Comparison of ENCODE assay signal across 11 cellular contexts in genomic region chr22:40401532-40401931, GRCh38. TPM values are rescaled to one million over a fixed set of nuclear protein-coding genes. Genes with fewer than 3 reads are reported as not detected.
DNase-seq lines count a peak whose midpoint lies in the region; ATAC-seq and TF ChIP-seq lines count a peak whose summit lies in the region.
"Had no signal": no experiment of that assay in that cellular context is flagged by ENCODE, and none has a peak within 500 bp of the region (broad histone marks: within the 10 kb centered on the region; RNA-seq: fewer than 3 reads in every experiment).

No MANE protein-coding gene starts in this region.

- no peaks in the 10 kb centered on the region for H3K27me3 ChIP-seq in effector memory CD4-positive, alpha-beta T cell (replicated peaks; ENCODE audit: control insufficient read depth, insufficient read depth, low read length, poor library complexity, severe bottlenecking)
- no peaks in the 10 kb centered on the region for H3K27me3 ChIP-seq in sigmoid colon

- no peak for ATAC-seq in HG03135 (IDR thresholded peaks at IDR 0.05; ENCODE audit: unreplicated experiment)

- peak overlapping the region; percentile 20 for H3K4me3 ChIP-seq in Jurkat, Clone E6-1 (ENCODE audit: low read length)
- H3K4me3 ChIP-seq in effector memory CD4-positive, alpha-beta T cell (ENCODE audit: insufficient read depth, low read depth, low read length, poor library complexity, severe bottlenecking): peak overlapping the region; percentile 14
- no peak overlapping the region for H3K4me3 ChIP-seq in sigmoid colon
- H3K4me3 ChIP-seq: prostate gland had no signal

- peak overlapping the region; percentile 50 for H3K27ac ChIP-seq in effector memory CD4-positive, alpha-beta T cell (ENCODE audit: insufficient read depth, low read length, poor library complexity, severe bottlenecking)
- no peak overlapping the region for H3K27ac ChIP-seq in sigmoid colon
- H3K27ac ChIP-seq: prostate gland had no signal

- 73 to 91% methylated on average over 4 of the region's 4 CpGs for WGBS in sigmoid colon, 2 donors

- peaks cover 49% of the 10 kb centered on the region for H3K4me1 ChIP-seq in effector memory CD4-positive, alpha-beta T cell (ENCODE audit: control insufficient read depth, insufficient read depth, low read length, poor library complexity, severe bottlenecking)
- no peaks in the 10 kb centered on the region for H3K4me1 ChIP-seq in sigmoid colon

- TF ChIP-seq POLR2A in sigmoid colon (IDR thresholded peaks at IDR 0.05): no peak

- intact Hi-C loops in sigmoid colon (cut with DNase I): no loop called here

- peaks cover 25% of the 10 kb centered on the region for H3K36me3 ChIP-seq in effector memory CD4-positive, alpha-beta T cell (ENCODE audit: control insufficient read depth, insufficient read depth, low read length)
- H3K36me3 ChIP-seq in sigmoid colon: peaks cover 9 to 49% (median 32%) of the 10 kb centered on the region in 4 donors

- no peak for TF ChIP-seq CTCF in sigmoid colon (IDR thresholded peaks at IDR 0.05)

- no peaks in the 10 kb centered on the region for H3K9me3 ChIP-seq in effector memory CD4-positive, alpha-beta T cell (ENCODE audit: control insufficient read depth, low read length)
- no peaks in the 10 kb centered on the region for H3K9me3 ChIP-seq in sigmoid colon
- H3K9me3 ChIP-seq: prostate gland had no signal

- TF ChIP-seq EP300 in sigmoid colon (IDR thresholded peaks at IDR 0.05): no peak

- DNase-seq in Jurkat, Clone E6-1 (ENCODE audit: low read depth, low spot score): peak; percentile 75
- DNase-seq in activated CD8-positive, alpha-beta memory T cell treated with anti-CD3 and anti-CD28 coated beads for 1 hour (ENCODE audit: extremely low read depth in 1 of 2, low read depth in 1 of 2): peak; percentile 19 to 29
- DNase-seq in effector memory CD4-positive, alpha-beta T cell: peak; percentile 38 to 56 (median 40)
- DNase-seq in stimulated activated CD8-positive, alpha-beta memory T cell treated with anti-CD3 and anti-CD28 coated beads, Interleukin-15, amount 100 ng/mL, for 48 hours (ENCODE audit: low read depth in 2 of 2): peak; percentile 47 to 72
- DNase-seq in SW 1271 (lab: John Stamatoyannopoulos, UW) (no peak), T1000 (lab: John Stamatoyannopoulos, UW) (no peak), sigmoid colon (no peak)
- DNase-seq: left cardiac atrium, MM.1S had no signal

RNA-seq across cellular contexts. Expression of gene SGSM3, which starts 31.1 kb away (rescaled TPM):
- polyA plus RNA-seq in Jurkat, Clone E6-1 (2012; ENCODE audit: insufficient read depth, insufficient read length): 91.5 TPM
- total RNA-seq in sigmoid colon: 10 to 100 TPM; 27.0 to 51.2 (median 32.9) TPM
- polyA plus RNA-seq in sigmoid colon: 100 to 1,000 TPM; 102 to 119 (median 113) TPM

RNA-seq across cellular contexts. Expression of gene ADSL, which starts 55.2 kb away (rescaled TPM):
- 224 TPM for polyA plus RNA-seq in Jurkat, Clone E6-1 (2012; ENCODE audit: insufficient read depth, insufficient read length)
- 100 to 1,000 TPM in 2 of 4 donors, 10 to 100 TPM in 2; 86.7 to 469 (median 111) TPM for total RNA-seq in sigmoid colon
- 10 to 100 TPM; 34.0 to 55.0 (median 34.8) TPM for polyA plus RNA-seq in sigmoid colon

Comparison
In these comparisons a context has a peak if more than half of its experiments do, and no peak if none do; other contexts are left out.
1. DNase-seq: peak in Jurkat, Clone E6-1 (single experiment), activated CD8-positive, alpha-beta memory T cell treated with anti-CD3 and anti-CD28 coated beads for 1 hour (2 of 2), effector memory CD4-positive, alpha-beta T cell (3 of 3) and stimulated activated CD8-positive, alpha-beta memory T cell treated with anti-CD3 and anti-CD28 coated beads, Interleukin-15, amount 100 ng/mL, for 48 hours (2 of 2); none in SW 1271 (0 of 2), T1000 (single experiment) and sigmoid colon (single experiment).
2. H3K4me3 ChIP-seq: peak in Jurkat, Clone E6-1 (single experiment) and effector memory CD4-positive, alpha-beta T cell (single experiment); none in sigmoid colon (0 of 4).